ENCODE assay signal across 16 cellular contexts in genomic region chr14:68922201-68922613, GRCh38. TPM values are rescaled to one million over a fixed set of nuclear protein-coding genes. Genes with fewer than 3 reads are reported as not detected.
DNase-seq lines count a peak whose midpoint lies in the region; ATAC-seq and TF ChIP-seq lines count a peak whose summit lies in the region.
"Had no signal": no experiment of that assay in that cellular context is flagged by ENCODE, and none has a peak within 500 bp of the region (broad histone marks: within the 10 kb centered on the region; RNA-seq: fewer than 3 reads in every experiment).

No MANE protein-coding gene starts in this region.

- peaks cover 14 to 68% (median 48%) of the 10 kb centered on the region in 4 donors for H3K36me3 ChIP-seq in esophagus muscularis mucosa
- peaks cover 0 to 71% (median 7%) of the 10 kb centered on the region in 3 experiments for H3K36me3 ChIP-seq in naive thymus-derived CD4-positive, alpha-beta T cell (ENCODE audit: control insufficient read depth in 2 of 3, insufficient read depth in 3 of 3, low read length in 3 of 3)
- H3K36me3 ChIP-seq in tibial artery: peaks cover 23 to 54% (median 43%) of the 10 kb centered on the region in 3 donors

- CTCF ChIA-PET in naive thymus-derived CD4-positive, alpha-beta T cell (lab: Charles Lee): interaction anchor here (0.7 to 0.8 kb wide), 2 partner anchors 11 to 228 kb away, joined by 3 read pairs; no protein-coding TSS in a partner anchor

- TF ChIP-seq EP300 in esophagus muscularis mucosa (IDR thresholded peaks at IDR 0.05): no peak

- peak overlapping the region; percentile 90 to 98 (median 97) for H3K27ac ChIP-seq in esophagus muscularis mucosa (replicated peaks in 1 of 4)
- peak overlapping the region; percentile 23 for H3K27ac ChIP-seq in naive thymus-derived CD4-positive, alpha-beta T cell (ENCODE audit: low read depth, low read length)
- peak overlapping the region; percentile 97 to 100 for H3K27ac ChIP-seq in tibial artery

- TF ChIP-seq CTCF in esophagus muscularis mucosa (IDR thresholded peaks at IDR 0.05) (no peak), tibial artery (IDR thresholded peaks at IDR 0.05) (no peak), GM13977 (IDR thresholded peaks at IDR 0.05; ENCODE audit: extremely low read depth, insufficient read depth, missing control alignments) (no peak)

- H3K36me3 Mint-ChIP-seq in activated T-cell treated with anti-CD3 and anti-CD28 coated beads, Interleukin-2, amount 50 U/mL, for 24 hours (ENCODE audit: low read depth): peaks cover 79% of the 10 kb centered on the region
- peaks cover 14 to 24% of the 10 kb centered on the region in 2 donors for H3K36me3 Mint-ChIP-seq in activated T-cell treated with anti-CD3 and anti-CD28 coated beads, Interleukin-2, amount 50 U/mL, for 72 hours (ENCODE audit: insufficient read depth in 2 of 2)
- peaks cover 19 to 71% (median 33%) of the 10 kb centered on the region in 5 donors for H3K36me3 Mint-ChIP-seq in naive thymus-derived CD4-positive, alpha-beta T cell

- intact Hi-C loops in esophagus muscularis mucosa (cut with DNase I) (no loop called here), tibial artery (cut with DNase I; ENCODE audit: low total_unique reads) (no loop called here)
- intact Hi-C loops in naive thymus-derived CD4-positive, alpha-beta T cell (cut with micrococcal nuclease): no loop called here

- H3K4me3 ChIP-seq in esophagus muscularis mucosa (no peak overlapping the region), tibial artery (no peak overlapping the region)
- H3K4me3 ChIP-seq in naive thymus-derived CD4-positive, alpha-beta T cell (ENCODE audit: low read length): no peak overlapping the region

- H3K4me3 Mint-ChIP-seq in activated T-cell treated with anti-CD3 and anti-CD28 coated beads, Interleukin-2, amount 50 U/mL, for 24 hours: no peak overlapping the region
- no peak overlapping the region for H3K4me3 Mint-ChIP-seq in activated T-cell treated with anti-CD3 and anti-CD28 coated beads, Interleukin-2, amount 50 U/mL, for 72 hours
- no peak overlapping the region for H3K4me3 Mint-ChIP-seq in naive thymus-derived CD4-positive, alpha-beta T cell
- H3K4me3 Mint-ChIP-seq: activated CD4-positive, alpha-beta T cell treated with anti-CD3 and anti-CD28 coated beads, Interleukin-2, amount 10 ng/mL, durations not matched to agents 7 days and 5 days had no signal

- H3K4me1 ChIP-seq in esophagus muscularis mucosa: peaks cover 44 to 94% (median 92%) of the 10 kb centered on the region in 4 donors
- H3K4me1 ChIP-seq in naive thymus-derived CD4-positive, alpha-beta T cell (ENCODE audit: control insufficient read depth in 2 of 2, insufficient read depth in 2 of 2, low read length in 2 of 2): peaks cover 0 to 54% of the 10 kb centered on the region in 2 donors
- peaks cover 0 to 96% (median 72%) of the 10 kb centered on the region in 4 donors for H3K4me1 ChIP-seq in tibial artery

- H3K9me3 ChIP-seq in esophagus muscularis mucosa (no peaks in the 10 kb centered on the region), tibial artery (no peaks in the 10 kb centered on the region)
- H3K9me3 ChIP-seq in naive thymus-derived CD4-positive, alpha-beta T cell (ENCODE audit: control insufficient read depth in 2 of 3, low read length in 3 of 3): peaks cover 0 to 13% (median 0%) of the 10 kb centered on the region in 3 experiments

- peaks cover 14% of the 10 kb centered on the region for H3K9me3 Mint-ChIP-seq in activated T-cell treated with anti-CD3 and anti-CD28 coated beads, Interleukin-2, amount 50 U/mL, for 24 hours
- peaks cover 10 to 11% of the 10 kb centered on the region in 2 donors for H3K9me3 Mint-ChIP-seq in activated T-cell treated with anti-CD3 and anti-CD28 coated beads, Interleukin-2, amount 50 U/mL, for 72 hours
- H3K9me3 Mint-ChIP-seq in naive thymus-derived CD4-positive, alpha-beta T cell: peaks cover 0 to 19% (median 11%) of the 10 kb centered on the region in 11 donors

- H3K27me3 ChIP-seq in esophagus muscularis mucosa: no peaks in the 10 kb centered on the region
- no peaks in the 10 kb centered on the region for H3K27me3 ChIP-seq in naive thymus-derived CD4-positive, alpha-beta T cell (ENCODE audit: control insufficient read depth in 2 of 2, insufficient read depth in 2 of 2, low read length in 2 of 2)
- no peaks in the 10 kb centered on the region for H3K27me3 ChIP-seq in tibial artery

- H3K4me1 Mint-ChIP-seq in activated T-cell treated with anti-CD3 and anti-CD28 coated beads, Interleukin-2, amount 50 U/mL, for 24 hours (ENCODE audit: low read depth): peaks cover 44% of the 10 kb centered on the region
- peaks cover 22% of the 10 kb centered on the region for H3K4me1 Mint-ChIP-seq in activated T-cell treated with anti-CD3 and anti-CD28 coated beads, Interleukin-2, amount 50 U/mL, for 72 hours (ENCODE audit: low read depth)
- H3K4me1 Mint-ChIP-seq in naive thymus-derived CD4-positive, alpha-beta T cell: peaks cover 23 to 96% (median 79%) of the 10 kb centered on the region in 7 donors

- in situ Hi-C loops in GM13977 (cut with MboI; ENCODE audit: low pct_unique_long_range_greater_than_20kb, low sequenced_read_pairs, unreplicated experiment): loop anchor here (25.0 kb wide), 1 partner anchor 165 kb away; no protein-coding TSS in a partner anchor

- POLR2A ChIA-PET in naive thymus-derived CD4-positive, alpha-beta T cell (lab: Charles Lee): no interaction called here

- 35% methylated on average over 6 of the region's 6 CpGs for WGBS in esophagus muscularis mucosa

- H3K27me3 Mint-ChIP-seq in activated T-cell treated with anti-CD3 and anti-CD28 coated beads, Interleukin-2, amount 50 U/mL, for 24 hours: no peaks in the 10 kb centered on the region
- H3K27me3 Mint-ChIP-seq in activated T-cell treated with anti-CD3 and anti-CD28 coated beads, Interleukin-2, amount 50 U/mL, for 72 hours (ENCODE audit: low read depth): no peaks in the 10 kb centered on the region
- no peaks in the 10 kb centered on the region for H3K27me3 Mint-ChIP-seq in naive thymus-derived CD4-positive, alpha-beta T cell
- H3K27me3 Mint-ChIP-seq: activated CD4-positive, alpha-beta T cell treated with anti-CD3 and anti-CD28 coated beads, Interleukin-2, amount 10 ng/mL, durations not matched to agents 7 days and 5 days had no signal

- ATAC-seq in activated T-cell treated with anti-CD3 and anti-CD28 coated beads, Interleukin-2, amount 50 U/mL, for 72 hours (replicated peaks in 1 of 2): no peak
- no peak for ATAC-seq in naive thymus-derived CD4-positive, alpha-beta T cell
- ATAC-seq in HG03571 (IDR thresholded peaks at IDR 0.05; ENCODE audit: unreplicated experiment) (no peak), GM18861 (IDR thresholded peaks at IDR 0.05; ENCODE audit: unreplicated experiment) (no peak)
- ATAC-seq: stimulated activated naive CD8-positive, alpha-beta T cell treated with anti-CD3 and anti-CD28 coated beads, Interleukin-15, Interleukin-2, amounts not matched to agents 100 U/mL and 50 U/mL, for 24 hours had no signal

- no peak for DNase-seq in activated T-cell treated with anti-CD3 and anti-CD28 coated beads, Interleukin-2, amount 50 U/mL, for 24 hours
- no peak for DNase-seq in activated T-cell treated with anti-CD3 and anti-CD28 coated beads, Interleukin-2, amount 50 U/mL, for 72 hours
- no peak for DNase-seq in esophagus muscularis mucosa (ENCODE audit: extremely low spot score)
- no peak for DNase-seq in naive thymus-derived CD4-positive, alpha-beta T cell
- no peak for DNase-seq in tibial artery
- DNase-seq in GM13977 (ENCODE audit: low spot score): no peak
- DNase-seq: 8988T; activated CD4-positive, alpha-beta T cell treated with anti-CD3 and anti-CD28 coated beads, Interleukin-2, amount 10 ng/mL, durations not matched to agents 7 days and 5 days; COR-L47; Karpas-422; kidney; NCI-H1417 treated with DMSO at 0.1 percent for 48 hours; NCI-H526 treated with DMSO at 0.1 percent for 48 hours; stimulated activated naive CD8-positive, alpha-beta T cell treated with anti-CD3 and anti-CD28 coated beads, Interleukin-15, Interleukin-2, amounts not matched to agents 100 U/mL and 50 U/mL, for 24 hours had no signal

- peak overlapping the region; percentile 38 for H3K27ac Mint-ChIP-seq in activated T-cell treated with anti-CD3 and anti-CD28 coated beads, Interleukin-2, amount 50 U/mL, for 24 hours
- no peak overlapping the region for H3K27ac Mint-ChIP-seq in activated T-cell treated with anti-CD3 and anti-CD28 coated beads, Interleukin-2, amount 50 U/mL, for 72 hours
- peak overlapping the region in 7 of 9 donors; percentile 49 to 89 (median 86) for H3K27ac Mint-ChIP-seq in naive thymus-derived CD4-positive, alpha-beta T cell

- no peak for TF ChIP-seq POLR2A in esophagus muscularis mucosa (IDR thresholded peaks at IDR 0.05; ENCODE audit: low read depth)

RNA-seq across cellular contexts. Expression of gene ACTN1, which starts 56.9 kb away (rescaled TPM):
- 10 to 100 TPM; 42.6 to 50.7 TPM for total RNA-seq in activated T-cell treated with anti-CD3 and anti-CD28 coated beads, Interleukin-2, amount 50 U/mL, for 72 hours
- 1,000 to 10,000 TPM in 3 of 4 donors, 100 to 1,000 TPM in 1; 958 to 2,110 (median 1,439) TPM for total RNA-seq in esophagus muscularis mucosa
- 100 to 1,000 TPM in 4 of 5 experiments, 10 to 100 TPM in 1; 41.3 to 249 (median 227) TPM for total RNA-seq in naive thymus-derived CD4-positive, alpha-beta T cell
- polyA plus RNA-seq in naive thymus-derived CD4-positive, alpha-beta T cell: 100 to 1,000 TPM; 188 to 390 TPM

Comparison
In these comparisons a context has a peak if more than half of its experiments do, and no peak if none do; other contexts are left out.
1. H3K27ac ChIP-seq: peak in every context shown above with its lines; median percentile 98 in tibial artery; 97 in esophagus muscularis mucosa; 23 in naive thymus-derived CD4-positive, alpha-beta T cell.